In genomic region chr2:38376683-38377500, GRCh38 we compare ENCODE assay signal across 8 cellular contexts. TPM values are rescaled to one million over a fixed set of nuclear protein-coding genes. Genes with fewer than 3 reads are reported as not detected.
DNase-seq lines count a peak whose midpoint lies in the region; TF ChIP-seq lines count a peak whose summit lies in the region.

TSS of gene ATL2 (minus strand) at chr2:38377273. CDS start at chr2:38377260, 13 bp downstream.

- H3K4me3 ChIP-seq in suprapubic skin: peak within 1 kb of the TSS; percentile 97

- no peaks in the 10 kb centered on the region for H3K9me3 Mint-ChIP-seq in activated naive CD4-positive, alpha-beta T cell treated with anti-CD3 and anti-CD28 coated beads for 36 hours

- H3K4me3 Mint-ChIP-seq in activated naive CD4-positive, alpha-beta T cell treated with anti-CD3 and anti-CD28 coated beads for 36 hours: peak within 1 kb of the TSS; percentile 90

- no peaks in the 10 kb centered on the region for H3K9me3 ChIP-seq in suprapubic skin

- peak within 1 kb of the TSS; percentile 100 for H3K27ac ChIP-seq in suprapubic skin

- no peaks in the 10 kb centered on the region for H3K36me3 ChIP-seq in suprapubic skin

- H3K4me1 ChIP-seq in suprapubic skin: peaks cover 54% of the 10 kb centered on the region

- in situ Hi-C loops in SK-MEL-5 (cut with HindIII; ENCODE audit: low pct_unique_long_range_greater_than_20kb, low sequenced_read_pairs): no loop called here

- peak within 1 kb of the TSS; percentile 78 for H3K27ac Mint-ChIP-seq in activated naive CD4-positive, alpha-beta T cell treated with anti-CD3 and anti-CD28 coated beads for 36 hours

- H3K4me1 Mint-ChIP-seq in activated naive CD4-positive, alpha-beta T cell treated with anti-CD3 and anti-CD28 coated beads for 36 hours (ENCODE audit: low read depth): peaks cover 57% of the 10 kb centered on the region

- intact Hi-C loops in activated naive CD4-positive, alpha-beta T cell treated with anti-CD3 and anti-CD28 coated beads for 36 hours (cut with micrococcal nuclease): loop anchor here (1.0 to 10.0 kb wide), 12 partner anchors 62 to 1058 kb away; partner anchors contain the start of genes CYP1B1, DHX57, GEMIN6 and HNRNPLL

- peak; percentile 52 to 62 for TF ChIP-seq CTCF in suprapubic skin (IDR thresholded peaks at IDR 0.05)

- POLR2A ChIA-PET in HEK293T (lab: Yijun Ruan, JAX): interaction anchor here (0.8 to 2.8 kb wide), 11 partner anchors 9 to 399 kb away, joined by 3 to 17 read pairs (median 3); no protein-coding TSS in a partner anchor

- no peaks in the 10 kb centered on the region for H3K27me3 Mint-ChIP-seq in activated naive CD4-positive, alpha-beta T cell treated with anti-CD3 and anti-CD28 coated beads for 36 hours (ENCODE audit: low read depth)

- H3K27me3 ChIP-seq in suprapubic skin: no peaks in the 10 kb centered on the region

- CTCF ChIA-PET in HEK293T (lab: Yijun Ruan, JAX): interaction anchor here (0.7 to 4.7 kb wide), 13 partner anchors 10 to 400 kb away, joined by 3 to 21 read pairs (median 5); no protein-coding TSS in a partner anchor
- CTCF ChIA-PET in activated naive CD4-positive, alpha-beta T cell treated with anti-CD3 and anti-CD28 coated beads for 36 hours (lab: Charles Lee): interaction anchor here (0.9 to 4.3 kb wide), 9 partner anchors 10 to 357 kb away, joined by 3 to 23 read pairs (median 4); no protein-coding TSS in a partner anchor

- WGBS in suprapubic skin: under 1% methylated on average over 55 of the region's 116 CpGs

- peak in 1 of 2 donors; percentile 92 for TF ChIP-seq POLR2A in suprapubic skin (IDR thresholded peaks at IDR 0.05)

- TF ChIP-seq EP300 in suprapubic skin (IDR thresholded peaks at IDR 0.05): no peak

- DNase-seq in GM04504 (ENCODE audit: low read depth) (peak; percentile 83), HEK293T (ENCODE audit: extremely low spot score) (peak; percentile 75), MV-4-11 (lab: John Stamatoyannopoulos, UW) (peak; percentile 89), SK-MEL-5 (ENCODE audit: low read depth, low spot score) (peak; percentile 96), germinal center (ENCODE audit: low spot score) (peak; percentile 90), nucleus accumbens (lab: John Stamatoyannopoulos, UW) (peak; percentile 59 to 97 (median 91)), suprapubic skin (ENCODE audit: low spot score in 2 of 2) (peak; percentile 97 to 98)
- peak; percentile 96 for DNase-seq in activated naive CD4-positive, alpha-beta T cell treated with anti-CD3 and anti-CD28 coated beads for 36 hours

- H3K36me3 Mint-ChIP-seq in activated naive CD4-positive, alpha-beta T cell treated with anti-CD3 and anti-CD28 coated beads for 36 hours (ENCODE audit: low read depth): no peaks in the 10 kb centered on the region

TF ChIP-seq in HEK293T, 16 proteins besides CTCF, POLR2A, EP300 and RAD21:
- no peak for TF ChIP-seq HDGF (IDR thresholded peaks at IDR 0.05; ENCODE audit: borderline replicate concordance)
- TF ChIP-seq NFRKB (IDR thresholded peaks at IDR 0.05): no peak
- TF ChIP-seq ELF4 (IDR thresholded peaks at IDR 0.05): no peak
- TF ChIP-seq SP1 (IDR thresholded peaks at IDR 0.05): no peak
- no peak for TF ChIP-seq CTBP1 (IDR thresholded peaks at IDR 0.05; ENCODE audit: borderline replicate concordance)
- TF ChIP-seq L3MBTL2 (conservative IDR thresholded peaks at IDR 0.05): no peak; the same call in 1 of the 2 replicates
- peak; percentile 85; the same call in 1 of the 2 replicates for TF ChIP-seq LEF1 (IDR thresholded peaks at IDR 0.05; ENCODE audit: borderline replicate concordance)
- TF ChIP-seq ARNT (IDR thresholded peaks at IDR 0.05): no peak
- peak; percentile 83; the same call in 1 of the 2 replicates for TF ChIP-seq FOXM1 (IDR thresholded peaks at IDR 0.05; ENCODE audit: borderline replicate concordance)
- TF ChIP-seq FOXA1 (IDR thresholded peaks at IDR 0.05): no peak

RNA-seq across cellular contexts. Expression of gene ATL2, which starts in this region (rescaled TPM):
- total RNA-seq in SK-MEL-5 (2014; rRNA removed; shearing (Covaris generic)): 130 and 148 TPM in 2 replicates
- polyA plus RNA-seq in SK-MEL-5 (2015; cell fraction: cytosol; rRNA removed): 82.8 and 83.9 TPM in 2 replicates
- 377 and 491 TPM in 2 replicates for polyA plus RNA-seq in SK-MEL-5 (2015; cell fraction: nucleus; rRNA removed)
- total RNA-seq in activated naive CD4-positive, alpha-beta T cell treated with anti-CD3 and anti-CD28 coated beads for 36 hours: 10 to 100 TPM; 54.6 to 55.9 TPM
- total RNA-seq in suprapubic skin: 100 to 1,000 TPM; 144 to 230 (median 170) TPM

Comparison
In these comparisons a context has a peak if more than half of its experiments do, and no peak if none do; other contexts are left out.
1. Peak in every context shown above with its lines: DNase-seq, H3K4me3 ChIP-seq and H3K27ac ChIP-seq.